ENCODE assay signal across 9 cellular contexts in the genomic region with DNA sequence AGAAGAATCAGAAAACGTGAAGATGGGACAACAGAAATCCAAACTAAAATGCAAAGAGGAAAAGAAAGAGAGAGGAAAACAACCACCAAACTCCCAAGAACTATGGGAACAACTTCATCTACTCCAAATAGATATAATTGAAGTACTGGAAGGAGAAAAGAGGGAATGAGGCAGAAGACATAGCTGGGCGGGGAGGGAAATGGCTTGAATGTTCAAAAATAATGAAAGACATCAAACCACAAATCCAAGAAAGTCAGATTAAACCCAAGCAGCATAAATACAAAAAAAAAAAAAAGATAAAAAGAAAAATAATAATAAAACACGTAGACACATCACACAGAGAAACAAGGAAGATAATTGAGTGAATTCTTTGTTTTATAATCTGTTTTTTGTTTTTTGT.
"Had no signal": no experiment of that assay in that cellular context is flagged by ENCODE, and none has a peak within 500 bp of the region (broad histone marks: within the 10 kb centered on the region; RNA-seq: fewer than 3 reads in every experiment).

No MANE protein-coding gene starts in this region.

- DNase-seq: GM23248, GOT3, H7, KG1 had no signal

- H3K4me1 Mint-ChIP-seq: IgD-negative memory B cell had no signal

- FAIRE-seq: HepG2 had no signal

- H3K9ac ChIP-seq: GM23248 had no signal

- H3K4me3 Mint-ChIP-seq: IgD-negative memory B cell had no signal

- H3K4me1 ChIP-seq: HAP-1 had no signal

- H3K36me3 ChIP-seq: HAP-1 had no signal

- H3K27me3 Mint-ChIP-seq: IgD-negative memory B cell had no signal

- ATAC-seq: HCT116, HepG2 had no signal

- H3K27ac Mint-ChIP-seq: IgD-negative memory B cell had no signal

- H3K27ac ChIP-seq: GM23248, HL-60 had no signal

- H2AFZ ChIP-seq: GM23248 had no signal

- H3K4me3 ChIP-seq: GM23248, HAP-1 had no signal

- H3K9me3 ChIP-seq: HAP-1 had no signal
